ENCODE assay signal across 11 cellular contexts in the genomic region with DNA sequence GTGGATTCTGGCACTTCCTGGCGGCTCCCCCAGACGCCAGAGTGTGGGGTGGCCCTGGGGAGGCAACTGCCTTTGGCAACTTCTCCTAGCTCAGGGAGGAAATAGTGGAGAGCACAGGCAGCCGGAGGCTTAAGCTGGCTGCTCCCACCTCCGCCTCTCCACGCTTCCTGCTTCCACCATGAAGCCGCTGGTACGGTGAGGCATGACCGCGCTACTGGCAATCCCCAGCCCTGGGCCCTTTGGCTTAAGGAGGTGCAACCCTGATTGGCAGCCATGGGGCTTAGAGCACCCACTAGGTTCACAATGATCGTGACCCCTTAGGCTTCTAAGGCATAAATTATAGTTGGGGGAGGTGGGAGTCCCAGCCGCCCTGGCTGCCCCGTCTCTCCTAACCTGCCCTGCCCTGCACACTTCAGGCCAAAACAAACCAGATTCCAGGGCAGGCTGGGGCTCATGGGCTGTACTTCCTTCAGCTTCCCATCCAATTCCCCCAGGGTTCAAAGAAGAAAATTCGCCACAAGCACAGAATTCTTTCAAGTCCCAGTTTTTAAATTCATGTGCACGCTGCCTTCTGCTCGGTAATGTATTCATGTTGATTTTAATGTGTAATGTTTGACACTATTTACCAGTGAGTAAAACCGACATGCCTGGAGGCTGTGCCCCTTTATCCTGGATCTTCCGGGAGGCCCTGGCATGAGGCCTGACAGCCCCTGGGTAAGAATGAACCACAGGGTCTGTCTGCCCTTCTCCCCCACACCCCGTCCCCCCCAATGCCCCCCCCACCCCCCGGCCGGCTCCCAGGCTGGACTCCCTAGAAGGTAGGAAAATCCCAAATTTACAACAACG.
DNase-seq lines count a peak whose midpoint lies in the region; ATAC-seq and TF ChIP-seq lines count a peak whose summit lies in the region.
"Had no signal": no experiment of that assay in that cellular context is flagged by ENCODE, and none has a peak within 500 bp of the region (broad histone marks: within the 10 kb centered on the region; RNA-seq: fewer than 3 reads in every experiment).

No MANE protein-coding gene starts in this region.

- no peaks in the 10 kb centered on the region for H3K9me3 ChIP-seq in heart right ventricle

- peak overlapping the region in 8 of 10 donors; percentile 13 to 49 (median 36) for H3K4me3 ChIP-seq in heart right ventricle

- H3K36me3 ChIP-seq in heart right ventricle = no peaks in the 10 kb centered on the region

- H3K4me1 ChIP-seq in heart right ventricle = peaks cover 0 to 28% (median 8%) of the 10 kb centered on the region in 9 donors

- peak overlapping the region in 2 of 10 donors; percentile 1 to 10 for H3K27ac ChIP-seq in heart right ventricle

- no peaks in the 10 kb centered on the region for H3K27me3 ChIP-seq in heart right ventricle

- DNase-seq in DMS 273 treated with DMSO at 0.1 percent for 48 hours (lab: John Stamatoyannopoulos, UW) (peak; percentile 64), SK-N-DZ (ENCODE audit: low spot score) (peak; percentile 54), heart right ventricle (peak; percentile 28 to 36), pons (ENCODE audit: low spot score) (peak; percentile 20), NOMO-1 treated with dmso at 0.1 percent for 144 hours (lab: John Stamatoyannopoulos, UW; ENCODE audit: unreplicated experiment) (no peak), HCEC 1CT (no peak)
- no peak for DNase-seq in activated CD4-positive, CD25-positive, alpha-beta regulatory T cell (lab: John Stamatoyannopoulos, UW)
- DNase-seq: activated T-cell treated with anti-CD3 and anti-CD28 coated beads, Interleukin-2, amount 50 U/mL, for 72 hours; NCI-H2227 treated with DMSO at 0.1 percent for 48 hours; T-helper 9 cell had no signal

- intact Hi-C loops in heart right ventricle (cut with DNase I) = no loop called here

- 54 to 69% methylated on average over 21 of the region's 21 CpGs for WGBS in heart right ventricle, 2 donors

- no peak for TF ChIP-seq CTCF in heart right ventricle (IDR thresholded peaks at IDR 0.05)

- ATAC-seq in heart right ventricle (peak; percentile 75 to 88 (median 82)), GM21381 (IDR thresholded peaks at IDR 0.05; ENCODE audit: unreplicated experiment) (no peak)

Comparison
In these comparisons a context has a peak if more than half of its experiments do, and no peak if none do; other contexts are left out.
1. DNase-seq: peak in DMS 273 treated with DMSO at 0.1 percent for 48 hours (single experiment), SK-N-DZ (single experiment), heart right ventricle (2 of 2) and pons (single experiment); none in NOMO-1 treated with dmso at 0.1 percent for 144 hours (single experiment), activated CD4-positive, CD25-positive, alpha-beta regulatory T cell (0 of 4) and HCEC 1CT (single experiment).